Comparison of ENCODE assay signal across 22 cellular contexts in the genomic region with DNA sequence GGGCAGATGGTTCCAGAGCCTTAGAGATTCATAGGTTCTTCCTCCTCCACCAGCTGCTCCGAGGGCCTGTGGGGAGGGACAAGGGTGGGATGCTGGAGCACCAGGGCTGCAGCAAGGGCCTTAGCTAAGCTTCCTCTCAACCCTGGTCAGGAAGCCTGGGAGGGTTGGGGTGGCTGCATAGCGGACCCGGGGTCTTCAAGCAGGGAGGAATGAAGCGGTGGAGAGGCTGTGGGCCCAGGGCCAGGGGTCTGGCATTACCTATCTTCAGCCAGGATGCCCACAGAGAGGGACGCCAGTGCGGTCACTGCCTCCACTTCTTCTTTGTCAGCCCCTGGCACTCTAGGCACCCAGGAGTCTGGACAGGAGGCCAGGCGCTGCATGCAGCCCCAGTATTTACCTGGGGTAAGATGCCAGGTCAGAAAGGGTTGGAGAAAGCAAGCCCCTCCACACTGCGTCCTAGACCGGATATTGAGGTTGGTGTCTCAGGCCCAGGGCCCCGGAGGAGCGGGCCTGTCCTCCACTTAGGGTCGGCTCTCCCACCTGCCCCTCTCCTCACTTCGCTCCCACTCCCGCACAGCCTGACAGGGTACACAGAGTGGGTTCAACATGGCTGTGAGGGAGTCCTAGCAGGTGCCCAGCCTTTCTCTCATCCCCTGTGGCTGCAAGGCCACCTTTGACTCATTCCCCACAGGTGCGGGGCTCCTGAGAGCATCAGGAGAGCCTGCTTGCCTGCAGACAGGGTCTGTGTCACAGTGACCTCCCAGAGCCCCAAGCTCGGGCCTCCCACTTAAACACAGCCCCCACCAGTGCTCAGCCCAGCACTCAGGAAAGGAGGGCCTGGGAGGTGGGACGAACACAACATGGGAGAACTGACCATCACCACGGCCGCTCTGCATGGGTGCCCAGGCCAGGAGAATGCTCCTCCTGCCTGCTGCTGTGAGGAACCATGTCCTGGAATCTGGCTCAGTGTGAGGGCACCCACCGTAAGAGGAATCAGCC. TPM values are rescaled to one million over a fixed set of nuclear protein-coding genes. Genes with fewer than 3 reads are reported as not detected.
A peak's percentile ranks its signal among the peaks of the same experiment; 100 is the strongest.
DNase-seq lines count a peak whose midpoint lies in the region; ATAC-seq, FAIRE-seq and TF ChIP-seq lines count a peak whose summit lies in the region.
"Had no signal": no experiment of that assay in that cellular context is flagged by ENCODE, and none has a peak within 500 bp of the region (broad histone marks: within the 10 kb centered on the region; RNA-seq: fewer than 3 reads in every experiment).

No MANE protein-coding gene starts in this region.

- H4K5ac ChIP-seq in H1 (ENCODE audit: insufficient read length, low read depth, low read length), result no peak overlapping the region

- peaks cover 2% of the 10 kb centered on the region; the same call in 1 of the 2 replicates for H3K23me2 ChIP-seq in H1 (ENCODE audit: low read depth, low read length)

- H3K27me3 ChIP-seq in RWPE2 (ENCODE audit: insufficient read depth, poor library complexity, severe bottlenecking) (no peaks in the 10 kb centered on the region), H1 (replicated peaks in 1 of 4; ENCODE audit: control insufficient read depth in 3 of 4, extremely low read depth in 1 of 4, insufficient read depth in 3 of 4, low read length in 3 of 4) (peaks cover 0 to 5% (median 3%) of the 10 kb centered on the region in 4 experiments; a peak in 2 of 7 replicates), sigmoid colon (no peaks in the 10 kb centered on the region)
- H3K27me3 ChIP-seq: heart left ventricle, left lung had no signal

- CTCF ChIA-PET in H1 (lab: Charles Lee; ENCODE audit: partially characterized antibody), result interaction anchor here (1.0 to 58.8 kb wide), 5 partner anchors 12 to 121 kb away, joined by 3 to 2442 read pairs (median 318); a partner anchor contains a TSS

- H3K9me3 ChIP-seq in RWPE2 (ENCODE audit: severe bottlenecking), result no peaks in the 10 kb centered on the region
- no peaks in the 10 kb centered on the region for H3K9me3 ChIP-seq in H1 (ENCODE audit: insufficient read depth in 2 of 2, low read depth in 1 of 2, low read length in 1 of 2)
- H3K9me3 ChIP-seq in sigmoid colon, result no peaks in the 10 kb centered on the region
- H3K9me3 ChIP-seq: heart left ventricle, left lung, thoracic aorta had no signal

- 89% methylated on average over 17 of the region's 20 CpGs; no CpG with 5 or more reads in 1 of the 2 experiments for WGBS in H1 (ENCODE audit: extremely low coverage in 1 of 2, insufficient coverage in 1 of 2, insufficient read length in 1 of 2, insufficient replicate concordance in 2 of 2, low coverage in 1 of 2, low lambda C conversion rate in 2 of 2, missing lambda C conversion rate in 1 of 2), 2 experiments
- WGBS in sigmoid colon, 2 donors, result 91 to 93% methylated on average over 20 of the region's 20 CpGs

- POLR2A ChIA-PET in H1 (lab: Charles Lee; ENCODE audit: partially characterized antibody), result interaction anchor here (0.6 to 5.0 kb wide), 2 partner anchors 24 to 41 kb away, joined by 3 to 62 read pairs; no protein-coding TSS in a partner anchor

- no peaks in the 10 kb centered on the region for H3K9me3 Mint-ChIP-seq in activated T-cell treated with anti-CD3 and anti-CD28 coated beads, Interleukin-2, amount 50 U/mL, for 72 hours

- TF ChIP-seq POLR2A in H1 (IDR thresholded peaks at IDR 0.05; ENCODE audit: control extremely low read depth in 1 of 2, low read depth in 2 of 2, low read length in 2 of 2), result no peak
- TF ChIP-seq POLR2A in sigmoid colon (IDR thresholded peaks at IDR 0.05), result no peak

- peaks cover 20% of the 10 kb centered on the region for H3K4me1 ChIP-seq in RWPE2 (ENCODE audit: insufficient read depth, poor library complexity, severe bottlenecking)
- H3K4me1 ChIP-seq in H1 (replicated peaks in 1 of 4; ENCODE audit: control insufficient read depth in 3 of 4, insufficient read depth in 4 of 4, low read length in 3 of 4), result peaks cover 0 to 7% (median 3%) of the 10 kb centered on the region in 4 experiments; a peak in 5 of 7 replicates
- peaks cover 0 to 13% (median 5%) of the 10 kb centered on the region in 4 donors for H3K4me1 ChIP-seq in sigmoid colon

- H3K14ac ChIP-seq in H1 (ENCODE audit: insufficient read length), result no peak overlapping the region

- no peak overlapping the region for H3K56ac ChIP-seq in H1 (replicated peaks; ENCODE audit: insufficient read length, low read depth, low read length)

- FAIRE-seq in H1 (lab: Jason Lieb, UNC), result no peak
- FAIRE-seq: endometrium, HepG2 had no signal

- H2AK5ac ChIP-seq in H1 (ENCODE audit: low read depth, low read length), result no peak overlapping the region

- TF ChIP-seq RAD21 in H1 (IDR thresholded peaks at IDR 0.05 in 1 of 2, conservative IDR thresholded peaks at IDR 0.05 in 1 of 2; ENCODE audit: low read depth in 2 of 2, low read length in 2 of 2), result no peak

- peak overlapping the region; percentile 53 for H3K27ac ChIP-seq in RWPE2 (ENCODE audit: poor library complexity, severe bottlenecking)
- H3K27ac ChIP-seq in H1 (ENCODE audit: low read depth, low read length), result no peak overlapping the region
- peak overlapping the region in 3 of 4 donors; percentile 2 to 63 (median 45) for H3K27ac ChIP-seq in sigmoid colon

- no peak for DNase-seq in activated T-cell treated with anti-CD3 and anti-CD28 coated beads, Interleukin-2, amount 50 U/mL, for 72 hours
- no peak for DNase-seq in activated T-cell treated with anti-CD3 and anti-CD28 coated beads for 4 hours
- DNase-seq in RWPE2 (ENCODE audit: low spot score), result no peak
- DNase-seq in H1 (ENCODE audit: low read depth in 1 of 2, low spot score in 2 of 2), result no peak
- DNase-seq in sigmoid colon, result peak; percentile 66
- no peak for DNase-seq in GM03348 (ENCODE audit: low spot score)
- DNase-seq in stimulated activated CD8-positive, alpha-beta memory T cell treated with anti-CD3 and anti-CD28 coated beads, Interleukin-4, amount 100 ng/mL, for 48 hours, result no peak
- DNase-seq: activated gamma-delta T cell treated with Interleukin-2 at 50 U/mL for 16 hours, EL, NCI-H1105 treated with DMSO at 0.1 percent for 48 hours, NCI-H2107, nucleus accumbens had no signal

- no peak overlapping the region for H3K23ac ChIP-seq in H1 (ENCODE audit: insufficient read length)

- no peak overlapping the region for H2AFZ ChIP-seq in H1 (ENCODE audit: low read length)

- H2BK15ac ChIP-seq in H1 (ENCODE audit: low read length), result no peak overlapping the region

- H3K18ac ChIP-seq in H1 (ENCODE audit: extremely low read depth, low read length), result no peak overlapping the region

- H3K4me3 Mint-ChIP-seq in activated T-cell treated with anti-CD3 and anti-CD28 coated beads, Interleukin-2, amount 50 U/mL, for 72 hours, result no peak overlapping the region

- H3K36me3 ChIP-seq in RWPE2 (ENCODE audit: low read depth), result peaks cover 71% of the 10 kb centered on the region
- H3K36me3 ChIP-seq in H1 (ENCODE audit: control insufficient read depth in 2 of 4, insufficient read depth in 4 of 4, low read length in 3 of 4), result peaks cover 27 to 42% (median 37%) of the 10 kb centered on the region in 4 experiments
- H3K36me3 ChIP-seq in sigmoid colon, result peaks cover 47 to 81% (median 60%) of the 10 kb centered on the region in 4 donors

- no peak for TF ChIP-seq EP300 in H1 (IDR thresholded peaks at IDR 0.05; ENCODE audit: borderline replicate concordance in 1 of 2, low read depth in 2 of 2, low read length in 2 of 2)
- no peak for TF ChIP-seq EP300 in sigmoid colon (IDR thresholded peaks at IDR 0.05)

- TF ChIP-seq CTCF in RWPE2 (IDR thresholded peaks at IDR 0.05; ENCODE audit: poor library complexity, severe bottlenecking), result no peak
- no peak for TF ChIP-seq CTCF in H1 (IDR thresholded peaks at IDR 0.05; ENCODE audit: control extremely low read depth in 1 of 3, insufficient read depth in 1 of 3, low read depth in 1 of 3, low read length in 3 of 3)
- no peak for TF ChIP-seq CTCF in sigmoid colon (IDR thresholded peaks at IDR 0.05)

- no peak overlapping the region for H2BK12ac ChIP-seq in H1 (ENCODE audit: low read depth, low read length)

- peaks cover 10 to 27% of the 10 kb centered on the region in 2 donors for H3K36me3 Mint-ChIP-seq in activated T-cell treated with anti-CD3 and anti-CD28 coated beads, Interleukin-2, amount 50 U/mL, for 72 hours (ENCODE audit: insufficient read depth in 2 of 2)

- no peaks in the 10 kb centered on the region for H3K79me1 ChIP-seq in H1 (ENCODE audit: low read depth, low read length)

- ATAC-seq in activated T-cell treated with anti-CD3 and anti-CD28 coated beads, Interleukin-2, amount 50 U/mL, for 72 hours (replicated peaks in 1 of 2), result no peak
- ATAC-seq in RWPE2 (ENCODE audit: low read depth), result no peak
- ATAC-seq in HG02588 (IDR thresholded peaks at IDR 0.05; ENCODE audit: unreplicated experiment), result no peak
- ATAC-seq: activated CD4-positive, CD25-positive, alpha-beta regulatory T cell treated with anti-CD3 and anti-CD28 coated beads, Interleukin-2, amount 50 U/mL, for 24 hours; HCT116; heart left ventricle; HepG2; left lung had no signal

- H3K4me2 ChIP-seq in H1 (ENCODE audit: insufficient read depth in 1 of 2, low read depth in 2 of 2, low read length in 2 of 2), result no peak overlapping the region

- peaks cover 50% of the 10 kb centered on the region for H3K4me1 Mint-ChIP-seq in activated T-cell treated with anti-CD3 and anti-CD28 coated beads, Interleukin-2, amount 50 U/mL, for 72 hours (ENCODE audit: low read depth)

- intact Hi-C loops in sigmoid colon (cut with DNase I), result loop anchor here (5.0 kb wide), 1 partner anchor 132 kb away; no protein-coding TSS in a partner anchor

- no peak overlapping the region for H2BK20ac ChIP-seq in H1 (ENCODE audit: low read length)

- no peaks in the 10 kb centered on the region for H3K27me3 Mint-ChIP-seq in activated T-cell treated with anti-CD3 and anti-CD28 coated beads, Interleukin-2, amount 50 U/mL, for 72 hours (ENCODE audit: low read depth)

- H3K9ac ChIP-seq in H1 (replicated peaks in 1 of 4; ENCODE audit: extremely low read depth in 1 of 4, low read depth in 3 of 4, low read length in 3 of 4), result no peak overlapping the region

- no peak overlapping the region for H2BK5ac ChIP-seq in H1 (ENCODE audit: low read depth, low read length)

- H3K79me2 ChIP-seq in H1 (ENCODE audit: control insufficient read depth in 1 of 2, insufficient read depth in 2 of 2, low read length in 2 of 2), result no peaks in the 10 kb centered on the region

- H3K4me3 ChIP-seq in RWPE2 (ENCODE audit: severe bottlenecking) (no peak overlapping the region), H1 (ENCODE audit: extremely low read depth in 1 of 4, insufficient read depth in 2 of 4, low read depth in 3 of 4, low read length in 4 of 4) (no peak overlapping the region), sigmoid colon (no peak overlapping the region)
- H3K4me3 ChIP-seq: coronary artery, heart left ventricle, left lung, thoracic aorta had no signal

- H4K91ac ChIP-seq in H1 (replicated peaks; ENCODE audit: insufficient read length, low read length), result no peak overlapping the region

- H4K20me1 ChIP-seq in H1 (replicated peaks in 1 of 2; ENCODE audit: control insufficient read depth in 1 of 2, insufficient read depth in 2 of 2, low read length in 2 of 2), result peaks cover 0 to 34% of the 10 kb centered on the region in 2 experiments

- H2BK120ac ChIP-seq in H1 (replicated peaks; ENCODE audit: low read depth, low read length), result no peak overlapping the region

- peak overlapping the region; percentile 79; the same call in 1 of the 2 replicates for H4K8ac ChIP-seq in H1 (ENCODE audit: extremely low read depth, insufficient read depth, low read length)

- H3K4ac ChIP-seq in H1 (replicated peaks; ENCODE audit: insufficient read length, low read depth, low read length), result no peak overlapping the region

- H3K27ac Mint-ChIP-seq in activated T-cell treated with anti-CD3 and anti-CD28 coated beads, Interleukin-2, amount 50 U/mL, for 72 hours, result peak overlapping the region; percentile 20

RNA-seq across cellular contexts. Expression of a gene that starts 11.1 kb away (rescaled TPM):
- 10 to 100 TPM; 14.6 to 15.2 TPM for total RNA-seq in activated T-cell treated with anti-CD3 and anti-CD28 coated beads, Interleukin-2, amount 50 U/mL, for 72 hours
- total RNA-seq in H1 (2021; fragmentation: NEBNext Ultra II Directional; extraction: Animal tissue kit (Norgen Biotek cat#: 25700)), result 14.0 and 14.1 TPM in 2 replicates
- 9.5 and 12.1 TPM in 2 replicates for polyA plus RNA-seq in H1 (2011; rRNA removed)
- polyA plus RNA-seq in H1 (2011; cell fraction: cytosol; rRNA removed), result 9.6 TPM
- 16.1 TPM for polyA plus RNA-seq in H1 (2011; cell fraction: nucleus; rRNA removed)
- 8.3 to 11.4 TPM (median 10.2 TPM) in 4 replicates for polyA plus RNA-seq in H1 (2012, experiment 1 of 2)
- 8.6 TPM for polyA plus RNA-seq in H1 (2012, experiment 2 of 2)
- 9.4 TPM for polyA plus RNA-seq in H1 (2013, experiment 1 of 2)
- 10.8 TPM for polyA plus RNA-seq in H1 (2013, experiment 2 of 2)
- polyA minus RNA-seq in H1 (2011; rRNA and poly(A)+ RNA removed), result 7.2 and 7.3 TPM in 2 replicates
- 6.8 TPM for polyA minus RNA-seq in H1 (2011; cell fraction: cytosol; rRNA and poly(A)+ RNA removed)
- polyA minus RNA-seq in H1 (2011; cell fraction: nucleus; rRNA and poly(A)+ RNA removed), result 7.3 TPM
- 10 to 100 TPM; 30.3 to 46.6 (median 32.2) TPM for total RNA-seq in sigmoid colon
- 10 to 100 TPM in 2 of 3 donors, 1 to 10 TPM in 1; 6.9 to 14.2 (median 12.0) TPM for polyA plus RNA-seq in sigmoid colon

RNA-seq across cellular contexts. Expression of a gene that starts 25.4 kb away (rescaled TPM):
- total RNA-seq in activated T-cell treated with anti-CD3 and anti-CD28 coated beads, Interleukin-2, amount 50 U/mL, for 72 hours, result 1 to 10 TPM in 1 of 2 donors, under 1 TPM in 1; 0.62 to 1.4 TPM
- 6.7 and 9.4 TPM in 2 replicates for total RNA-seq in H1 (2021; fragmentation: NEBNext Ultra II Directional; extraction: Animal tissue kit (Norgen Biotek cat#: 25700))
- polyA plus RNA-seq in H1 (2011; rRNA removed) (5.0 and 5.2 TPM in 2 replicates), sigmoid colon (10 to 100 TPM in 1 of 3 donors, 1 to 10 TPM in 2; 3.9 to 16.2 (median 4.2) TPM)
- polyA plus RNA-seq in H1 (2011; cell fraction: cytosol; rRNA removed), result 6.0 TPM
- 31.6 TPM for polyA plus RNA-seq in H1 (2011; cell fraction: nucleus; rRNA removed)
- 4.1 to 5.7 TPM (median 5.2 TPM) in 4 replicates for polyA plus RNA-seq in H1 (2012, experiment 1 of 2)
- 3.1 TPM for polyA plus RNA-seq in H1 (2012, experiment 2 of 2)
- polyA plus RNA-seq in H1 (2013, experiment 1 of 2), result 4.2 TPM
- 3.9 TPM for polyA plus RNA-seq in H1 (2013, experiment 2 of 2)
- 5.2 and 8.0 TPM in 2 replicates for polyA minus RNA-seq in H1 (2011; rRNA and poly(A)+ RNA removed)
- polyA minus RNA-seq in H1 (2011; cell fraction: cytosol; rRNA and poly(A)+ RNA removed), result 1.8 TPM
- polyA minus RNA-seq in H1 (2011; cell fraction: nucleus; rRNA and poly(A)+ RNA removed), result 16.2 TPM
- 10 to 100 TPM; 13.8 to 36.8 (median 14.6) TPM for total RNA-seq in sigmoid colon

RNA-seq across cellular contexts. Expression of a gene that starts 35.6 kb away (rescaled TPM):
- 100 to 1,000 TPM; 288 to 350 TPM for total RNA-seq in activated T-cell treated with anti-CD3 and anti-CD28 coated beads, Interleukin-2, amount 50 U/mL, for 72 hours
- total RNA-seq in H1 (2021; fragmentation: NEBNext Ultra II Directional; extraction: Animal tissue kit (Norgen Biotek cat#: 25700)), result 82.0 and 84.9 TPM in 2 replicates
- 25.5 and 52.0 TPM in 2 replicates for polyA plus RNA-seq in H1 (2011; rRNA removed)
- polyA plus RNA-seq in H1 (2011; cell fraction: cytosol; rRNA removed), result 27.2 TPM
- 208 TPM for polyA plus RNA-seq in H1 (2011; cell fraction: nucleus; rRNA removed)
- polyA plus RNA-seq in H1 (2012, experiment 1 of 2), result 46.5 to 68.3 TPM (median 65.5 TPM) in 4 replicates
- polyA plus RNA-seq in H1 (2012, experiment 2 of 2), result 57.8 TPM
- 40.9 TPM for polyA plus RNA-seq in H1 (2013, experiment 1 of 2)
- 38.9 TPM for polyA plus RNA-seq in H1 (2013, experiment 2 of 2)
- polyA minus RNA-seq in H1 (2011; rRNA and poly(A)+ RNA removed), result 11.6 and 23.5 TPM in 2 replicates
- 27.2 TPM for polyA minus RNA-seq in H1 (2011; cell fraction: cytosol; rRNA and poly(A)+ RNA removed)
- 48.1 TPM for polyA minus RNA-seq in H1 (2011; cell fraction: nucleus; rRNA and poly(A)+ RNA removed)
- total RNA-seq in sigmoid colon, result 10 to 100 TPM; 45.3 to 79.2 (median 53.1) TPM
- polyA plus RNA-seq in sigmoid colon, result 10 to 100 TPM in 2 of 3 donors, 1 to 10 TPM in 1; 6.5 to 44.8 (median 16.8) TPM

RNA-seq across cellular contexts. Expression of a gene that starts 58.8 kb away (rescaled TPM):
- total RNA-seq in activated T-cell treated with anti-CD3 and anti-CD28 coated beads, Interleukin-2, amount 50 U/mL, for 72 hours, result under 1 TPM; 0.26 to 0.44 TPM
- total RNA-seq in H1 (2021; fragmentation: NEBNext Ultra II Directional; extraction: Animal tissue kit (Norgen Biotek cat#: 25700)), result not detected in 2 replicates
- polyA plus RNA-seq in H1 (2011; rRNA removed) (not detected in 2 replicates), sigmoid colon (under 1 TPM in 1 of 3 donors, not detected in 2; 0.25 TPM)
- not detected for polyA plus RNA-seq in H1 (2011; cell fraction: cytosol; rRNA removed)
- not detected for polyA plus RNA-seq in H1 (2011; cell fraction: nucleus; rRNA removed)
- polyA plus RNA-seq in H1 (2012, experiment 1 of 2), result not detected in 4 replicates
- not detected for polyA plus RNA-seq in H1 (2012, experiment 2 of 2)
- not detected for polyA plus RNA-seq in H1 (2013, experiment 1 of 2)
- polyA plus RNA-seq in H1 (2013, experiment 2 of 2), result not detected
- polyA minus RNA-seq in H1 (2011; rRNA and poly(A)+ RNA removed), result 0.29 TPM in 1 of 2 replicates, not detected in the other
- polyA minus RNA-seq in H1 (2011; cell fraction: cytosol; rRNA and poly(A)+ RNA removed), result not detected
- not detected for polyA minus RNA-seq in H1 (2011; cell fraction: nucleus; rRNA and poly(A)+ RNA removed)
- total RNA-seq in sigmoid colon, result 1 to 10 TPM in 1 of 4 donors, under 1 TPM in 2, not detected in 1; 0.36 to 1.6 (median 0.49) TPM
- total RNA-seq: HepG2, left lung had no signal
- polyA plus RNA-seq: BJ, HepG2 had no signal
